20 cellular contexts compared by ENCODE assay signal in genomic region chr12:21877583-21877982, GRCh38.
DNase-seq lines count a peak whose midpoint lies in the region; ATAC-seq and TF ChIP-seq lines count a peak whose summit lies in the region.
"Had no signal": no experiment of that assay in that cellular context is flagged by ENCODE, and none has a peak within 500 bp of the region (broad histone marks: within the 10 kb centered on the region; RNA-seq: fewer than 3 reads in every experiment).

No MANE protein-coding gene starts in this region.

- WGBS in IMR-90 (ENCODE audit: extremely low coverage in 2 of 2, insufficient read length in 1 of 2), 2 experiments = 100% methylated on average over 1 of the region's 1 CpG; no CpG with 5 or more reads in 1 of the 2 experiments

- no peak overlapping the region for H2BK120ac ChIP-seq in IMR-90 (ENCODE audit: low read depth, low read length)

- no peak overlapping the region for H3K23ac ChIP-seq in IMR-90 (ENCODE audit: low read depth, low read length)

- POLR2A ChIA-PET in IMR-90 (lab: Charles Lee; ENCODE audit: unreplicated experiment) = no interaction called here

- H3K79me1 ChIP-seq in IMR-90 (ENCODE audit: low read depth in 1 of 2, low read length in 2 of 2) = no peaks in the 10 kb centered on the region

- H3K36me3 ChIP-seq in IMR-90 (ENCODE audit: control insufficient read depth, insufficient read depth, low read length) = no peaks in the 10 kb centered on the region
- peaks cover 0 to 33% of the 10 kb centered on the region in 2 donors for H3K36me3 ChIP-seq in gastrocnemius medialis
- H3K36me3 ChIP-seq: BE2C had no signal

- H3K9me3 ChIP-seq in IMR-90 (ENCODE audit: control insufficient read depth, insufficient read depth, low read length) = no peaks in the 10 kb centered on the region
- no peaks in the 10 kb centered on the region for H3K9me3 ChIP-seq in gastrocnemius medialis
- H3K9me3 ChIP-seq: BE2C had no signal

- H3K27ac ChIP-seq in IMR-90 (ENCODE audit: insufficient read depth, low read length) (no peak overlapping the region), gastrocnemius medialis (peak overlapping the region; percentile 18 to 82 (median 46))
- H3K27ac ChIP-seq: HL-60 had no signal

- no peak overlapping the region for H3K14ac ChIP-seq in IMR-90 (replicated peaks; ENCODE audit: low read depth, low read length)

- TF ChIP-seq POLR2A in IMR-90 (IDR thresholded peaks at IDR 0.05; ENCODE audit: low read depth, low read length) (no peak), gastrocnemius medialis (IDR thresholded peaks at IDR 0.05) (no peak)

- no peak overlapping the region for H3K18ac ChIP-seq in IMR-90 (ENCODE audit: low read depth, low read length)

- no peak overlapping the region for H3K4me3 ChIP-seq in IMR-90 (ENCODE audit: insufficient read depth, low read depth, low read length)
- no peak overlapping the region for H3K4me3 ChIP-seq in gastrocnemius medialis
- H3K4me3 ChIP-seq: GM12878, GM23338 had no signal

- no peak overlapping the region for H2AK9ac ChIP-seq in IMR-90 (replicated peaks; ENCODE audit: low read depth, low read length, poor library complexity)

- H3K27me3 ChIP-seq in IMR-90 (ENCODE audit: control insufficient read depth, insufficient read depth, low read length) = no peaks in the 10 kb centered on the region
- no peaks in the 10 kb centered on the region for H3K27me3 ChIP-seq in gastrocnemius medialis
- H3K27me3 ChIP-seq: BE2C had no signal

- no TSS peak for BruUV-seq in IMR-90 (replicated peaks; lab: Mats Ljungman, UMichigan)

- dilution Hi-C loops in IMR-90 (cut with HindIII; ENCODE audit: low sequenced_read_pairs, unreplicated experiment) = no loop called here

- intact Hi-C loops in IMR-90 (cut with micrococcal nuclease) (no loop called here), left ventricle myocardium superior (cut with micrococcal nuclease) (no loop called here), gastrocnemius medialis (cut with DNase I; ENCODE audit: low total_unique reads) (no loop called here)

- H4K5ac ChIP-seq in IMR-90 (ENCODE audit: low read depth, low read length) = no peak overlapping the region

- H4K91ac ChIP-seq in IMR-90 (ENCODE audit: insufficient read depth, low read depth, low read length) = no peak overlapping the region

- H3K4me2 ChIP-seq in IMR-90 (ENCODE audit: low read depth, low read length) = no peak overlapping the region
- H3K4me2 ChIP-seq: GM23338 had no signal

- H2BK15ac ChIP-seq in IMR-90 (ENCODE audit: low read depth, low read length) = no peak overlapping the region

- no peak overlapping the region for H2AFZ ChIP-seq in IMR-90 (replicated peaks; ENCODE audit: low read length, poor library complexity)
- H2AFZ ChIP-seq: GM23338 had no signal

- no peak overlapping the region for H2AK5ac ChIP-seq in IMR-90 (ENCODE audit: low read depth, low read length)

- TF ChIP-seq CTCF in IMR-90 (conservative IDR thresholded peaks at IDR 0.05; ENCODE audit: low read depth, low read length) (no peak), gastrocnemius medialis (IDR thresholded peaks at IDR 0.05 in 4 of 5, conservative IDR thresholded peaks at IDR 0.05 in 1 of 5) (no peak)

- ATAC-seq in IMR-90 (ENCODE audit: low read depth) = no peak
- peak; percentile 89 for ATAC-seq in left ventricle myocardium superior
- ATAC-seq in gastrocnemius medialis = no peak
- ATAC-seq in GM19023 (IDR thresholded peaks at IDR 0.05; ENCODE audit: unreplicated experiment) = no peak
- ATAC-seq: GM12878, GM23338 had no signal

- H4K8ac ChIP-seq in IMR-90 (ENCODE audit: low read depth in 2 of 2, low read length in 2 of 2) = no peak overlapping the region

- H3K9me1 ChIP-seq in IMR-90 (ENCODE audit: insufficient read depth, low read length) = no peaks in the 10 kb centered on the region

- no peak overlapping the region for H3K9ac ChIP-seq in IMR-90 (ENCODE audit: low read depth, low read length)

- CTCF ChIA-PET in IMR-90 (lab: Yijun Ruan, JAX) = no interaction called here

- no peak overlapping the region for H3K4ac ChIP-seq in IMR-90 (ENCODE audit: low read depth, low read length)

- no peaks in the 10 kb centered on the region for H3K4me1 ChIP-seq in IMR-90 (ENCODE audit: control insufficient read depth, insufficient read depth, low read length)
- peaks cover 31 to 35% of the 10 kb centered on the region in 2 donors for H3K4me1 ChIP-seq in gastrocnemius medialis
- H3K4me1 ChIP-seq: BE2C had no signal

- no peak overlapping the region for H2BK20ac ChIP-seq in IMR-90 (ENCODE audit: low read depth, low read length)

- H3K56ac ChIP-seq in IMR-90 (ENCODE audit: extremely low read depth, insufficient read depth, low read length) = no peak overlapping the region

- TF ChIP-seq RAD21 in IMR-90 (IDR thresholded peaks at IDR 0.05; ENCODE audit: low read length) = no peak

- no peaks in the 10 kb centered on the region for H4K20me1 ChIP-seq in IMR-90 (ENCODE audit: insufficient read depth, low read length)

- H2BK5ac ChIP-seq in IMR-90 (ENCODE audit: low read depth, low read length, poor library complexity, severe bottlenecking) = peak overlapping the region; percentile 8

- in situ Hi-C loops in IMR-90 (cut with MboI; ENCODE audit: low sequenced_read_pairs) (no loop called here), gastrocnemius medialis (cut with MboI; ENCODE audit: low sequenced_read_pairs in 4 of 4) (no loop called here)

- DNase-seq in IMR-90 (no peak), OCI-M1 (lab: John Stamatoyannopoulos, UW) (peak; percentile 50), left ventricle myocardium superior (no peak), gastrocnemius medialis (no peak), mucosa of gallbladder (ENCODE audit: low spot score) (no peak)
- DNase-seq: ACHN; BE2C; C1 segment of cervical spinal cord; CD4-positive, CD25-positive, alpha-beta regulatory T cell; CD8-positive, alpha-beta memory T cell; COR-L47; DMS 273 treated with DMSO at 0.1 percent for 48 hours; DMS53; DND-41; EL; HCEC 1CT had no signal

TF ChIP-seq in IMR-90, 13 proteins besides CTCF, POLR2A, EP300 and RAD21:
- no peak for TF ChIP-seq ELK1 (IDR thresholded peaks at IDR 0.05; ENCODE audit: borderline replicate concordance, low read depth, low read length)
- TF ChIP-seq USF2 (IDR thresholded peaks at IDR 0.05; ENCODE audit: low read depth, low read length) = no peak
- no peak for TF ChIP-seq BHLHE40 (IDR thresholded peaks at IDR 0.05; ENCODE audit: low read depth, low read length)
- TF ChIP-seq MAFK (IDR thresholded peaks at IDR 0.05; ENCODE audit: low read depth, low read length) = no peak
- TF ChIP-seq RCOR1 (IDR thresholded peaks at IDR 0.05; ENCODE audit: insufficient replicate concordance, low read length) = no peak
- no peak for TF ChIP-seq CHD1 (IDR thresholded peaks at IDR 0.05; ENCODE audit: low read depth, low read length)
- TF ChIP-seq RFX5 (IDR thresholded peaks at IDR 0.05; ENCODE audit: low read depth, low read length) = no peak
